Comparison of ENCODE assay signal across 8 cellular contexts in genomic region chr2:64049633-64050220, GRCh38. TPM values are rescaled to one million over a fixed set of nuclear protein-coding genes. Genes with fewer than 3 reads are reported as not detected.
DNase-seq lines count a peak whose midpoint lies in the region; ATAC-seq and TF ChIP-seq lines count a peak whose summit lies in the region.

No MANE protein-coding gene starts in this region.

- H3K27ac ChIP-seq in endodermal cell (ENCODE audit: low read depth, low read length) = no peak overlapping the region

- TF ChIP-seq CTCF in Calu3 (IDR thresholded peaks at IDR 0.05; ENCODE audit: unreplicated experiment) = peak; percentile 72
- peak; percentile 92 for TF ChIP-seq CTCF in endodermal cell (conservative IDR thresholded peaks at IDR 0.05)

- H3K27ac Mint-ChIP-seq in Calu3 (ENCODE audit: unreplicated experiment) (no peak overlapping the region), endodermal cell (peak overlapping the region; percentile 10)

- peaks cover 8% of the 10 kb centered on the region for H3K4me1 ChIP-seq in endodermal cell (ENCODE audit: control insufficient read depth, insufficient read depth, low read length)

- no TSS peak for BruUV-seq in Calu3 (replicated peaks; lab: Mats Ljungman, UMichigan)

- H3K36me3 ChIP-seq in endodermal cell (ENCODE audit: control insufficient read depth, insufficient read depth, low read length) = no peaks in the 10 kb centered on the region

- H3K9ac ChIP-seq in endodermal cell (ENCODE audit: extremely low read depth, low read length, poor library complexity, severe bottlenecking) = no peak overlapping the region

- H3K4me3 Mint-ChIP-seq in Calu3 (ENCODE audit: low read depth, unreplicated experiment) (no peak overlapping the region), endodermal cell (no peak overlapping the region)

- CTCF ChIA-PET in Calu3 (lab: Charles Lee) = interaction anchor here (0.6 to 3.8 kb wide), 9 partner anchors 13 to 438 kb away, joined by 3 to 99 read pairs (median 5); no protein-coding TSS in a partner anchor

- peak; percentile 71 for ATAC-seq in GM19467 (IDR thresholded peaks at IDR 0.05; ENCODE audit: unreplicated experiment)

- H3K27me3 ChIP-seq in endodermal cell (ENCODE audit: control insufficient read depth, insufficient read depth, low read length, poor library complexity, severe bottlenecking) = no peaks in the 10 kb centered on the region

- H3K36me3 Mint-ChIP-seq in Calu3 (ENCODE audit: insufficient read depth, unreplicated experiment) (no peaks in the 10 kb centered on the region), endodermal cell (ENCODE audit: low read depth) (no peaks in the 10 kb centered on the region)

- no peaks in the 10 kb centered on the region for H3K27me3 Mint-ChIP-seq in Calu3 (ENCODE audit: unreplicated experiment)
- H3K27me3 Mint-ChIP-seq in endodermal cell (ENCODE audit: insufficient read depth) = no peaks in the 10 kb centered on the region

- peaks cover 8% of the 10 kb centered on the region for H3K4me1 Mint-ChIP-seq in Calu3 (ENCODE audit: low read depth, unreplicated experiment)
- H3K4me1 Mint-ChIP-seq in endodermal cell = peaks cover 27% of the 10 kb centered on the region

- H3K9me3 ChIP-seq in endodermal cell (ENCODE audit: control insufficient read depth, low read length) = no peaks in the 10 kb centered on the region

- intact Hi-C loops in Calu3 (cut with micrococcal nuclease; ENCODE audit: unreplicated experiment) = loop anchor here (1.0 to 10.0 kb wide), 5 partner anchors 93 to 438 kb away; partner anchors contain the start of gene PELI1

- DNase-seq in Calu3 = peak; percentile 70
- DNase-seq in HS-5 (ENCODE audit: low read depth) = peak; percentile 40
- DNase-seq in NOMO-1 (lab: John Stamatoyannopoulos, UW; ENCODE audit: unreplicated experiment in 2 of 2) = peak; percentile 35 to 74
- peak in 2 of 3 experiments; percentile 18 to 38 for DNase-seq in activated CD8-positive, alpha-beta memory T cell treated with anti-CD3 and anti-CD28 coated beads for 48 hours (ENCODE audit: low read depth in 2 of 3, low spot score in 2 of 3)
- peak; percentile 86 for DNase-seq in endodermal cell
- peak; percentile 73 for DNase-seq in myocyte (ENCODE audit: low read depth)
- DNase-seq in stimulated activated naive CD4-positive, alpha-beta T cell (lab: John Stamatoyannopoulos, UW) = peak; percentile 39 to 83 (median 62)

- 0 to 36% methylated on average over 1 to 3 of the region's 3 CpGs for WGBS in endodermal cell (ENCODE audit: insufficient coverage in 1 of 2, insufficient read length in 1 of 2), 2 experiments

- H3K9me3 Mint-ChIP-seq in Calu3 (ENCODE audit: low read depth, unreplicated experiment) = no peaks in the 10 kb centered on the region
- no peaks in the 10 kb centered on the region for H3K9me3 Mint-ChIP-seq in endodermal cell

- no peak overlapping the region for H3K4me3 ChIP-seq in endodermal cell (ENCODE audit: low read length)

RNA-seq across cellular contexts. Expression of gene VPS54, which starts 30.5 kb away (rescaled TPM):
- 10.5 and 11.7 TPM in 2 replicates for total RNA-seq in Calu3 (2022)
- total RNA-seq in endodermal cell = 10 to 100 TPM; 18.4 to 25.7 TPM
- polyA plus RNA-seq in endodermal cell (2013, experiment 1 of 2) = 31.5 TPM
- polyA plus RNA-seq in endodermal cell (2013, experiment 2 of 2) = 30.0 TPM
- total RNA-seq in myocyte = 18.1 and 18.3 TPM in 2 replicates
- polyA plus RNA-seq in myocyte (2012) = 7.3 TPM

Comparison
In these comparisons a context has a peak if more than half of its experiments do, and no peak if none do; other contexts are left out.
1. DNase-seq: peak in every context shown above with its lines; median percentile 86 in endodermal cell; 73 in myocyte; 70 in Calu3; 62 in stimulated activated naive CD4-positive, alpha-beta T cell; 54 in NOMO-1; 40 in HS-5; 28 in activated CD8-positive, alpha-beta memory T cell treated with anti-CD3 and anti-CD28 coated beads for 48 hours.